18 cellular contexts compared by ENCODE assay signal in genomic region chr2:36802952-36803351, GRCh38.
DNase-seq lines count a peak whose midpoint lies in the region; ATAC-seq and TF ChIP-seq lines count a peak whose summit lies in the region.
"Had no signal": no experiment of that assay in that cellular context is flagged by ENCODE, and none has a peak within 500 bp of the region (broad histone marks: within the 10 kb centered on the region; RNA-seq: fewer than 3 reads in every experiment).

No MANE protein-coding gene starts in this region.

- no peak overlapping the region for H3K4me3 Mint-ChIP-seq in GM23338
- H3K4me3 Mint-ChIP-seq in immature natural killer cell = peak overlapping the region; percentile 57 to 88 (median 64)
- H3K4me3 Mint-ChIP-seq: B cell; CD4-positive, alpha-beta T cell; CD8-positive, alpha-beta memory T cell had no signal

- peak overlapping the region; percentile 14; the same call in 1 of the 2 replicates for H2AFZ ChIP-seq in GM23338
- H2AFZ ChIP-seq in osteoblast (ENCODE audit: low read length) = no peak overlapping the region

- H3K27ac Mint-ChIP-seq in GM23338 (no peak overlapping the region), immature natural killer cell (peak overlapping the region; percentile 92 to 97 (median 96))
- H3K27ac Mint-ChIP-seq: B cell; CD14-positive monocyte; CD4-positive, alpha-beta T cell had no signal

- no peaks in the 10 kb centered on the region for H3K79me2 ChIP-seq in GM23338 (replicated peaks; ENCODE audit: insufficient read depth)
- H3K79me2 ChIP-seq in osteoblast (ENCODE audit: insufficient read depth, low read length) = no peaks in the 10 kb centered on the region

- H3K4me1 ChIP-seq in GM23338 (ENCODE audit: insufficient read depth) (peaks cover 1% of the 10 kb centered on the region; the same call in 1 of the 2 replicates), osteoblast (ENCODE audit: insufficient read depth, low read length) (no peaks in the 10 kb centered on the region)

- H3K36me3 ChIP-seq in GM23338 (ENCODE audit: insufficient read depth) = no peaks in the 10 kb centered on the region
- no peaks in the 10 kb centered on the region for H3K36me3 ChIP-seq in osteoblast (ENCODE audit: insufficient read depth, low read length)
- H3K36me3 ChIP-seq: BLaER1 had no signal

- TF ChIP-seq CTCF in GM23338 (conservative IDR thresholded peaks at IDR 0.05; ENCODE audit: low read depth in 2 of 2) = no peak
- no peak for TF ChIP-seq CTCF in osteoblast (IDR thresholded peaks at IDR 0.05; ENCODE audit: extremely low read depth, low read depth, low read length)

- H4K20me1 ChIP-seq in GM23338 (replicated peaks; ENCODE audit: insufficient read depth) = no peaks in the 10 kb centered on the region
- H4K20me1 ChIP-seq in osteoblast (ENCODE audit: insufficient read depth, low read length) = no peaks in the 10 kb centered on the region
- H4K20me1 ChIP-seq: BLaER1 had no signal

- H3F3A ChIP-seq in GM23338 (replicated peaks; ENCODE audit: low read depth) = no peaks in the 10 kb centered on the region

- H3K4me2 ChIP-seq in GM23338 (no peak overlapping the region), osteoblast (ENCODE audit: insufficient read depth, low read length) (no peak overlapping the region)
- H3K4me2 ChIP-seq: BLaER1 had no signal

- ATAC-seq in GM23338 = no peak
- no peak for ATAC-seq in GM21367 (IDR thresholded peaks at IDR 0.05; ENCODE audit: unreplicated experiment)
- ATAC-seq: GM12878 had no signal

- H3K27ac ChIP-seq in GM23338 (ENCODE audit: low read depth) (no peak overlapping the region), osteoblast (ENCODE audit: low read depth, low read length) (no peak overlapping the region)
- H3K27ac ChIP-seq: BLaER1 had no signal

- H3K4me3 ChIP-seq in GM23338 (no peak overlapping the region), osteoblast (ENCODE audit: insufficient read depth, low read length) (no peak overlapping the region)
- H3K4me3 ChIP-seq: BLaER1, GM12878 had no signal

- no peaks in the 10 kb centered on the region for H3K9me2 ChIP-seq in GM23338 (ENCODE audit: insufficient read depth)

- H3K36me3 Mint-ChIP-seq in GM23338 (ENCODE audit: low read depth) (no peaks in the 10 kb centered on the region; the same call in 2 of the 3 replicates), immature natural killer cell (peaks cover 0 to 13% (median 2%) of the 10 kb centered on the region in 3 donors)
- H3K36me3 Mint-ChIP-seq: CD14-positive monocyte; CD8-positive, alpha-beta memory T cell had no signal

- no peak for DNase-seq in GM23338 (ENCODE audit: low spot score)
- peak; percentile 18 for DNase-seq in HT1080 (ENCODE audit: low read depth)
- DNase-seq in immature natural killer cell = peak; percentile 26 to 40 (median 33)
- DNase-seq in osteoblast (ENCODE audit: insufficient read length, low spot score, missing footprints) = peak; percentile 72
- no peak for DNase-seq in C1 segment of cervical spinal cord (lab: John Stamatoyannopoulos, UW)
- DNase-seq: CD4-positive, alpha-beta T cell; CD8-positive, alpha-beta memory T cell; DMS 273 treated with DMSO at 0.1 percent for 48 hours; DMS79; EL; GDM1; H7; HCEC 1CT had no signal

- peaks cover 4% of the 10 kb centered on the region; the same call in 1 of the 3 replicates for H3K9me3 Mint-ChIP-seq in GM23338
- no peaks in the 10 kb centered on the region for H3K9me3 Mint-ChIP-seq in immature natural killer cell
- H3K9me3 Mint-ChIP-seq: CD4-positive, alpha-beta T cell; CD8-positive, alpha-beta memory T cell had no signal

- H3K9me3 ChIP-seq in osteoblast (ENCODE audit: low read depth, low read length) = no peaks in the 10 kb centered on the region
- H3K9me3 ChIP-seq: BLaER1 had no signal

- H3K4me1 Mint-ChIP-seq in GM23338 = peaks cover 4% of the 10 kb centered on the region; the same call in 2 of the 3 replicates
- peaks cover 92 to 93% of the 10 kb centered on the region in 2 donors for H3K4me1 Mint-ChIP-seq in immature natural killer cell
- H3K4me1 Mint-ChIP-seq: B cell, CD14-positive monocyte had no signal

- H3K27me3 Mint-ChIP-seq in GM23338 (ENCODE audit: insufficient read depth, low read depth, poor library complexity) = peaks cover 13% of the 10 kb centered on the region
- peaks cover 0 to 23% (median 14%) of the 10 kb centered on the region in 3 donors for H3K27me3 Mint-ChIP-seq in immature natural killer cell (ENCODE audit: low read depth in 3 of 3)

- H3K27me3 ChIP-seq in GM23338 (ENCODE audit: insufficient read depth) = no peaks in the 10 kb centered on the region
- no peaks in the 10 kb centered on the region for H3K27me3 ChIP-seq in osteoblast (ENCODE audit: insufficient read depth, low read length)
- H3K27me3 ChIP-seq: BLaER1 had no signal

TF ChIP-seq in GM23338, 12 proteins besides CTCF, POLR2A, EP300 and RAD21 (continues in another document):
- TF ChIP-seq REST (IDR thresholded peaks at IDR 0.05; ENCODE audit: unreplicated experiment) = no peak
- no peak for TF ChIP-seq ZNF331 (CRISPR knock-in tag; IDR thresholded peaks at IDR 0.05; ENCODE audit: low read depth)

Comparison
In these comparisons a context has a peak if more than half of its experiments do, and no peak if none do; other contexts are left out.
1. DNase-seq: peak in HT1080 (single experiment), immature natural killer cell (3 of 3) and osteoblast (single experiment); none in GM23338 (single experiment) and C1 segment of cervical spinal cord (0 of 14).